In the genomic region with DNA sequence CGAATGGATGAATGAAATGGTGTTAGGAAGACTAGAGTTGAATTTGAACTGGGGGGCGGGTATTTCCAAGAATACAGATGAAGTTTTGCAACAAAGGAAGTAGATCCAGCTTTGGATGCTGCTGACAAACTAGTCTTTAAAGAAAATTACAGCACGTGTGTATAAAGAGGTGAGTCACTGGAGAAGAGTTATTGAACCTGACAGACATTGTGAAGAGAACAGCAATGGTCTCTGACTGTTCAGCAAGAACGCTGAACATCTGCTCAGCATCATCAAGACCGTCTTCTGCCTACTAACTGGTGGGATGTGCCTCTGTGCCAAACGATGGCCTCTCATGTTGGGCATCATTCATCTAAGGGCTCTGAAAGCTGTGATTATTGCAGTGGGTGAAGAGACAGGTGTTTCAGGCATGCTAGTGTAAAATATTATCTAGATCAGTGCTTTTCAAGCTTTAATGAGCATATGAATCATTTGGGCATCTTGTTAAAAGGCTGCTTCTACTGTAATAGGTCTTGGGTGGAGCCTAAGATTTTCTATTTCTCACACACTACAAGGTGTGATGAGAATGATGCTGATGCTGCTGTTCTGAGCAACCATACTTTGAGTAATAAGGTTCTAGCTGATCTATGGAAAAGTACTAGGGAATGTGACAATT, we compare ENCODE assay signal across 1 cellular context.
TF ChIP-seq lines count a peak whose summit lies in the region.

No MANE protein-coding gene starts in this region.

TF ChIP-seq in SK-N-SH, 30 proteins besides CTCF, POLR2A, EP300 and RAD21 (continued from another document):
- TF ChIP-seq, protein P1, sequence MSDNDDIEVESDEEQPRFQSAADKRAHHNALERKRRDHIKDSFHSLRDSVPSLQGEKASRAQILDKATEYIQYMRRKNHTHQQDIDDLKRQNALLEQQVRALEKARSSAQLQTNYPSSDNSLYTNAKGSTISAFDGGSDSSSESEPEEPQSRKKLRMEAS (IDR thresholded peaks at IDR 0.05; ENCODE audit: low read depth) = peak; percentile 83
- TF ChIP-seq, protein P2, sequence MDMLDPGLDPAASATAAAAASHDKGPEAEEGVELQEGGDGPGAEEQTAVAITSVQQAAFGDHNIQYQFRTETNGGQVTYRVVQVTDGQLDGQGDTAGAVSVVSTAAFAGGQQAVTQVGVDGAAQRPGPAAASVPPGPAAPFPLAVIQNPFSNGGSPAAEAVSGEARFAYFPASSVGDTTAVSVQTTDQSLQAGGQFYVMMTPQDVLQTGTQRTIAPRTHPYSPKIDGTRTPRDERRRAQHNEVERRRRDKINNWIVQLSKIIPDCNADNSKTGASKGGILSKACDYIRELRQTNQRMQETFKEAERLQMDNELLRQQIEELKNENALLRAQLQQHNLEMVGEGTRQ (IDR thresholded peaks at IDR 0.05; ENCODE audit: borderline replicate concordance, low read depth, low read length) = no peak
- TF ChIP-seq MXI1 (IDR thresholded peaks at IDR 0.05; ENCODE audit: low read depth, low read length) = no peak
- TF ChIP-seq NFIC (IDR thresholded peaks at IDR 0.05; ENCODE audit: borderline replicate concordance) = peak; percentile 82
- no peak for TF ChIP-seq FOXJ3 (CRISPR knock-in tag; IDR thresholded peaks at IDR 0.05)
